ENCODE assay signal across 7 cellular contexts in genomic region chr3:141336672-141337522, GRCh38. TPM values are rescaled to one million over a fixed set of nuclear protein-coding genes. Genes with fewer than 3 reads are reported as not detected.
DNase-seq lines count a peak whose midpoint lies in the region; ATAC-seq and TF ChIP-seq lines count a peak whose summit lies in the region.

No MANE protein-coding gene starts in this region.

- H3K4me2 ChIP-seq in OCI-LY7 (ENCODE audit: low read length): peak overlapping the region; percentile 49

- no peaks in the 10 kb centered on the region for H3K36me3 ChIP-seq in OCI-LY7 (ENCODE audit: insufficient read depth, low read length)

- intact Hi-C loops in OCI-LY7 (cut with micrococcal nuclease; ENCODE audit: unreplicated experiment): no loop called here

- DNase-seq in OCI-LY7 (ENCODE audit: low spot score) (peak; percentile 65), inferior parietal cortex (ENCODE audit: extremely low spot score) (peak; percentile 24), NCI-H1105 (lab: John Stamatoyannopoulos, UW) (no peak), NCI-H1092 (lab: John Stamatoyannopoulos, UW) (no peak)
- no peak for DNase-seq in stimulated activated naive CD4-positive, alpha-beta T cell (lab: John Stamatoyannopoulos, UW)

- no peaks in the 10 kb centered on the region for H3K9me2 ChIP-seq in OCI-LY7 (ENCODE audit: insufficient read depth, low read length)

- CTCF ChIA-PET in OCI-LY7 (lab: Charles Lee; ENCODE audit: unreplicated experiment): interaction anchor here (0.6 to 1.5 kb wide), 3 partner anchors 8 to 118 kb away, joined by 3 to 4 read pairs (median 3); no protein-coding TSS in a partner anchor

- TF ChIP-seq CTCF in OCI-LY7 (conservative IDR thresholded peaks at IDR 0.05; ENCODE audit: low read length): no peak

- H2AFZ ChIP-seq in OCI-LY7 (ENCODE audit: low read length): peak overlapping the region; percentile 95

- peak; percentile 89 for ATAC-seq in GM19035 (IDR thresholded peaks at IDR 0.05; ENCODE audit: unreplicated experiment)
- peak; percentile 88 for ATAC-seq in HG03025 (IDR thresholded peaks at IDR 0.05; ENCODE audit: low FRiP score, unreplicated experiment)

- H3K4me3 ChIP-seq in OCI-LY7 (ENCODE audit: low read depth, low read length, poor library complexity, severe bottlenecking): no peak overlapping the region

- BruUV-seq in OCI-LY7 (replicated peaks; lab: Mats Ljungman, UMichigan): no TSS peak

- no peaks in the 10 kb centered on the region for H4K20me1 ChIP-seq in OCI-LY7 (ENCODE audit: insufficient read depth, low read length)

- H3K27ac ChIP-seq in OCI-LY7 (ENCODE audit: low read depth, low read length, poor library complexity, severe bottlenecking): no peak overlapping the region

- H3K4me1 ChIP-seq in OCI-LY7 (ENCODE audit: insufficient read depth, low read length, poor library complexity, severe bottlenecking): peaks cover 13% of the 10 kb centered on the region

- no peaks in the 10 kb centered on the region for H3K79me2 ChIP-seq in OCI-LY7 (ENCODE audit: insufficient read depth, low read depth, low read length)

- POLR2A ChIA-PET in OCI-LY7 (lab: Charles Lee): interaction anchor here (0.6 to 2.1 kb wide), 7 partner anchors 12 to 233 kb away, joined by 3 to 6 read pairs (median 4); no protein-coding TSS in a partner anchor

- H3K9me3 ChIP-seq in OCI-LY7 (ENCODE audit: low read length): no peaks in the 10 kb centered on the region

RNA-seq across cellular contexts. Expression of gene ZBTB38, which starts 31.4 kb away (rescaled TPM):
- 7.6 and 8.4 TPM in 2 replicates for total RNA-seq in OCI-LY7 (2014; rRNA removed; shearing (Covaris generic))
- total RNA-seq in OCI-LY7 (2022): 12.4 and 16.6 TPM in 2 replicates

Comparison
In these comparisons a context has a peak if more than half of its experiments do, and no peak if none do; other contexts are left out.
1. DNase-seq: peak in OCI-LY7 (single experiment) and inferior parietal cortex (single experiment); none in stimulated activated naive CD4-positive, alpha-beta T cell (0 of 6), NCI-H1105 (single experiment) and NCI-H1092 (single experiment).